Comparison of ENCODE assay signal across 1 cellular context in genomic region chr1:9500756-9501754, GRCh38.
TF ChIP-seq lines count a peak whose summit lies in the region.

No MANE protein-coding gene starts in this region.

TF ChIP-seq in liver, 16 proteins besides CTCF, POLR2A, EP300 and RAD21 (continued from another document):
- peak; percentile 38 for TF ChIP-seq ZBTB33 (IDR thresholded peaks at IDR 0.05)
- TF ChIP-seq RXRA (IDR thresholded peaks at IDR 0.05), result peak; percentile 90 to 92
- TF ChIP-seq HNF4G (IDR thresholded peaks at IDR 0.05), result no peak
- TF ChIP-seq MAX (IDR thresholded peaks at IDR 0.05), result no peak
- peak; percentile 64 for TF ChIP-seq HNF4A (conservative IDR thresholded peaks at IDR 0.05)
- peak; percentile 73 to 77 for TF ChIP-seq JUND (IDR thresholded peaks at IDR 0.05)
- TF ChIP-seq GABPA (IDR thresholded peaks at IDR 0.05 in 1 of 2, conservative IDR thresholded peaks at IDR 0.05 in 1 of 2), result no peak
- TF ChIP-seq NR2F2 (IDR thresholded peaks at IDR 0.05), result no peak
- TF ChIP-seq EGR1 (IDR thresholded peaks at IDR 0.05; ENCODE audit: low read depth in 2 of 2), result peak in 1 of 2 donors; percentile 51
